In the genomic region with DNA sequence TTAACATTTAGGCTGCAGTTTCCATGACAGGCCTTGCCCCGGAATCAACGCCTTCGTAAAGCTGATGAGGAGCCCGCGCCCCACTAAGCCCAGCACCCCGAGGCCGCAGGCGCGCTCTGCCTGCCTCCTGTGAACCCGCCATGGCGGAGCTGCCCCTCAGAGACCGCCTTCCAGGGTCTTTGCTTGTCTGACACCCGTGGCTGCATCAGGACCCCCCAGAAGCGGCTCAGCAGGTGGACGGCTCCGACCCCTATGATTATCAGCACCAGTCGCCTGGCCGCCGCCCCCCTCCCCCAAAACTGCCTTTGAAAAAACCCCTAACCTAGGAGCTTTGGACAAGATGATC, we compare ENCODE assay signal across 6 cellular contexts. TPM values are rescaled to one million over a fixed set of nuclear protein-coding genes. Genes with fewer than 3 reads are reported as not detected.
DNase-seq lines count a peak whose midpoint lies in the region; TF ChIP-seq lines count a peak whose summit lies in the region.

No MANE protein-coding gene starts in this region.

- DNase-seq in GM06990 (ENCODE audit: extremely low read depth, insufficient read length) (no peak), adrenal gland (peak in 1 of 7 donors; percentile 68), posterior vena cava (ENCODE audit: low spot score) (no peak), globus pallidus (ENCODE audit: low spot score) (no peak)
- no peak for DNase-seq in stimulated activated CD4-positive, alpha-beta T cell treated with anti-CD3 and anti-CD28 coated beads, Interleukin-15, amount 100 ng/mL, for 24 hours

- 32 to 38% (median 35%) methylated on average over 5 to 19 of the region's 19 CpGs for WGBS in adrenal gland, 4 donors

- H3K27ac ChIP-seq in adrenal gland: peak overlapping the region in 4 of 5 donors; percentile 74 to 96 (median 85)
- no peak overlapping the region for H3K27ac ChIP-seq in muscle layer of duodenum (ENCODE audit: low read length)

- intact Hi-C loops in adrenal gland (cut with DNase I): no loop called here
- intact Hi-C loops in posterior vena cava (cut with DNase I): no loop called here

- TF ChIP-seq CTCF in GM06990 (IDR thresholded peaks at IDR 0.05; ENCODE audit: insufficient read depth, low read length, poor library complexity, severe bottlenecking) (no peak), adrenal gland (IDR thresholded peaks at IDR 0.05) (no peak)

- no peak for TF ChIP-seq POLR2A in adrenal gland (IDR thresholded peaks at IDR 0.05)

- H3K27me3 ChIP-seq in GM06990 (replicated peaks; ENCODE audit: control insufficient read depth, insufficient read depth, low read length) (no peaks in the 10 kb centered on the region), adrenal gland (no peaks in the 10 kb centered on the region), muscle layer of duodenum (ENCODE audit: low read depth, low read length) (no peaks in the 10 kb centered on the region)

- H3K9me3 ChIP-seq in adrenal gland (replicated peaks in 1 of 3) (no peaks in the 10 kb centered on the region), muscle layer of duodenum (ENCODE audit: control insufficient read depth in 1 of 2, low read length in 2 of 2) (no peaks in the 10 kb centered on the region)

- peaks cover 20% of the 10 kb centered on the region for H3K36me3 ChIP-seq in GM06990 (ENCODE audit: control insufficient read depth, insufficient read depth, low read length)
- H3K36me3 ChIP-seq in adrenal gland (replicated peaks in 1 of 2): peaks cover 0 to 39% of the 10 kb centered on the region in 2 donors
- peaks cover 27 to 46% of the 10 kb centered on the region in 2 donors for H3K36me3 ChIP-seq in muscle layer of duodenum (ENCODE audit: control insufficient read depth in 1 of 2, insufficient read depth in 2 of 2, low read length in 2 of 2)

- H3K4me1 ChIP-seq in adrenal gland (replicated peaks in 1 of 2) (peaks cover 27 to 28% of the 10 kb centered on the region in 2 donors), muscle layer of duodenum (ENCODE audit: control insufficient read depth in 1 of 2, insufficient read depth in 2 of 2, low read length in 2 of 2) (peaks cover 4 to 25% of the 10 kb centered on the region in 2 donors)

- H3K4me3 ChIP-seq in GM06990 (replicated peaks; ENCODE audit: low read depth, low read length) (peak overlapping the region; percentile 51), adrenal gland (peak overlapping the region in 2 of 4 donors; percentile 81 to 100), muscle layer of duodenum (ENCODE audit: low read depth in 1 of 2, low read length in 2 of 2) (peak overlapping the region; percentile 60 to 91)

RNA-seq across cellular contexts. Expression of a gene that starts 0.5 kb away (rescaled TPM):
- 10 to 100 TPM; 20.0 to 39.4 (median 24.0) TPM for total RNA-seq in adrenal gland
- polyA plus RNA-seq in adrenal gland: 10 to 100 TPM; 17.2 to 88.3 (median 75.0) TPM
- total RNA-seq in posterior vena cava: 10 to 100 TPM; 15.9 to 17.7 TPM

RNA-seq across cellular contexts. Expression of a gene that starts 11.1 kb away (rescaled TPM):
- 10 to 100 TPM in 7 of 8 donors, 1 to 10 TPM in 1; 5.2 to 26.2 (median 15.1) TPM for total RNA-seq in adrenal gland
- polyA plus RNA-seq in adrenal gland: 10 to 100 TPM in 2 of 3 donors, 1 to 10 TPM in 1; 7.9 to 33.5 (median 33.2) TPM
- 10 to 100 TPM in 1 of 2 donors, 1 to 10 TPM in 1; 9.1 to 11.0 TPM for total RNA-seq in posterior vena cava

RNA-seq across cellular contexts. Expression of a gene that starts 26.3 kb away (rescaled TPM):
- total RNA-seq in adrenal gland (10 to 100 TPM; 19.5 to 59.4 (median 35.7) TPM), posterior vena cava (10 to 100 TPM; 14.9 to 18.0 TPM)
- polyA plus RNA-seq in adrenal gland: 100 to 1,000 TPM in 2 of 3 donors, 10 to 100 TPM in 1; 14.1 to 194 (median 125) TPM

RNA-seq across cellular contexts. Expression of a gene that starts 27.6 kb away (rescaled TPM):
- 100 to 1,000 TPM in 2 of 8 donors, 10 to 100 TPM in 6; 52.2 to 110 (median 84.6) TPM for total RNA-seq in adrenal gland
- 100 to 1,000 TPM in 2 of 3 donors, 1 to 10 TPM in 1; 6.1 to 335 (median 293) TPM for polyA plus RNA-seq in adrenal gland
- 10 to 100 TPM; 24.4 to 27.3 TPM for total RNA-seq in posterior vena cava

RNA-seq across cellular contexts. Expression of a gene that starts 29.0 kb away (rescaled TPM):
- total RNA-seq in adrenal gland (10 to 100 TPM in 5 of 8 donors, 1 to 10 TPM in 3; 5.3 to 19.2 (median 10.8) TPM), posterior vena cava (1 to 10 TPM; 3.2 to 4.6 TPM)
- polyA plus RNA-seq in adrenal gland: 10 to 100 TPM in 2 of 3 donors, under 1 TPM in 1; 0.70 to 64.1 (median 35.5) TPM
